ENCODE assay signal across 15 cellular contexts in genomic region chr10:88196298-88196697, GRCh38.
DNase-seq lines count a peak whose midpoint lies in the region; ATAC-seq, FAIRE-seq and TF ChIP-seq lines count a peak whose summit lies in the region.
"Had no signal": no experiment of that assay in that cellular context is flagged by ENCODE, and none has a peak within 500 bp of the region (broad histone marks: within the 10 kb centered on the region; RNA-seq: fewer than 3 reads in every experiment).

No MANE protein-coding gene starts in this region.

- no peak for ATAC-seq in HepG2
- no peak for ATAC-seq in GM19023 (IDR thresholded peaks at IDR 0.05; ENCODE audit: unreplicated experiment)

- H3K79me2 ChIP-seq in HepG2 (ENCODE audit: insufficient read depth, low read length): no peaks in the 10 kb centered on the region

- in situ Hi-C loops in HepG2 (cut with HindIII; ENCODE audit: extremely low pct_ligation_motif_present, low pct_unique_long_range_greater_than_20kb): no loop called here

- no peak for FAIRE-seq in HepG2 (lab: Jason Lieb, UNC)
- FAIRE-seq: H1 had no signal

- H3K4me1 ChIP-seq in liver (ENCODE audit: control insufficient read depth in 4 of 4, insufficient read depth in 4 of 4, low read length in 3 of 4) (peaks cover 0 to 3% (median 3%) of the 10 kb centered on the region in 4 donors), HepG2 (ENCODE audit: insufficient read depth, low read length) (peaks cover 11% of the 10 kb centered on the region), thyroid gland (no peaks in the 10 kb centered on the region)
- H3K4me1 ChIP-seq: SJSA1 had no signal

- H3K9ac ChIP-seq in liver (ENCODE audit: low read depth in 1 of 2, low read length in 2 of 2) (no peak overlapping the region), HepG2 (ENCODE audit: insufficient read depth, low read depth, low read length) (no peak overlapping the region)

- TF ChIP-seq RAD21 in liver (IDR thresholded peaks at IDR 0.05) (no peak), HepG2 (CRISPR knock-in tag; IDR thresholded peaks at IDR 0.05) (no peak)

- H3K27ac ChIP-seq in liver (ENCODE audit: low read depth in 1 of 2, low read length in 2 of 2) (no peak overlapping the region), HepG2 (ENCODE audit: extremely low read length, insufficient read depth, low read length) (no peak overlapping the region), thyroid gland (no peak overlapping the region)
- H3K27ac ChIP-seq: SJSA1 had no signal

- no peak overlapping the region for H3K4me3 ChIP-seq in liver (ENCODE audit: low read depth in 1 of 3, low read length in 3 of 3)
- no peak overlapping the region for H3K4me3 ChIP-seq in HepG2 (replicated peaks in 1 of 3; ENCODE audit: insufficient read depth in 1 of 3, low read depth in 2 of 3, low read length in 3 of 3)
- H3K4me3 ChIP-seq in thyroid gland (replicated peaks in 1 of 3): no peak overlapping the region
- H3K4me3 ChIP-seq: SJSA1 had no signal

- H3K9me3 ChIP-seq in liver (ENCODE audit: control insufficient read depth in 4 of 4, low read length in 3 of 4) (no peaks in the 10 kb centered on the region), HepG2 (ENCODE audit: low read length) (no peaks in the 10 kb centered on the region), thyroid gland (no peaks in the 10 kb centered on the region)

- intact Hi-C loops in HepG2 (cut with micrococcal nuclease; ENCODE audit: unreplicated experiment) (no loop called here), thyroid gland (cut with DNase I) (no loop called here)

- H3K36me3 ChIP-seq in liver (ENCODE audit: control insufficient read depth in 4 of 4, insufficient read depth in 3 of 4, low read depth in 1 of 4, low read length in 3 of 4) (no peaks in the 10 kb centered on the region), HepG2 (replicated peaks in 1 of 2; ENCODE audit: control insufficient read depth in 1 of 2, insufficient read depth in 2 of 2, low read length in 2 of 2) (no peaks in the 10 kb centered on the region), thyroid gland (no peaks in the 10 kb centered on the region)
- H3K36me3 ChIP-seq: SJSA1 had no signal

- WGBS in liver: 40% methylated on average over 1 of the region's 1 CpG
- 0% methylated on average over 1 of the region's 1 CpG for WGBS in HepG2 (ENCODE audit: low lambda C conversion rate)
- WGBS in thyroid gland, 2 donors: 68 to 69% methylated on average over 1 of the region's 1 CpG

- H4K20me1 ChIP-seq in HepG2 (ENCODE audit: insufficient read depth, low read length): no peaks in the 10 kb centered on the region

- POLR2A ChIA-PET in HepG2 (lab: Yijun Ruan, JAX): no interaction called here

- H2AFZ ChIP-seq in HepG2 (ENCODE audit: low read length): no peak overlapping the region

- CTCF ChIA-PET in HepG2 (lab: Yijun Ruan, JAX; ENCODE audit: low intra/inter-chr PET ratio, low total read pairs): no interaction called here

- DNase-seq in HepG2 (ENCODE audit: low spot score) (no peak), erythroblast (lab: John Stamatoyannopoulos, UW) (peak; percentile 2 to 3), myocyte (ENCODE audit: low read depth) (peak; percentile 67), NCI-H774 (lab: John Stamatoyannopoulos, UW) (no peak), thyroid gland (no peak)
- DNase-seq: ACHN; CD4-positive, CD25-positive, alpha-beta regulatory T cell; KBM-7; NCI-H2029; NCI-H2171 treated with DMSO at 0.1 percent for 48 hours; RPMI8226 had no signal

- BruUV-seq in HepG2 (replicated peaks; lab: Mats Ljungman, UMichigan): no TSS peak

- H3K4me2 ChIP-seq in HepG2 (ENCODE audit: low read depth, low read length): no peak overlapping the region

- TF ChIP-seq EP300 in HepG2 (IDR thresholded peaks at IDR 0.05; ENCODE audit: low read depth in 2 of 2, low read length in 2 of 2): no peak
- no peak for TF ChIP-seq EP300 in HepG2 (CRISPR knock-in tag; IDR thresholded peaks at IDR 0.05; ENCODE audit: borderline replicate concordance)

- TF ChIP-seq POLR2A in HepG2 (IDR thresholded peaks at IDR 0.05; ENCODE audit: insufficient read depth in 1 of 2, low read depth in 2 of 2, low read length in 2 of 2): no peak
- TF ChIP-seq POLR2A in erythroblast (IDR thresholded peaks at IDR 0.05; ENCODE audit: low read length): no peak
- TF ChIP-seq POLR2A in thyroid gland (IDR thresholded peaks at IDR 0.05): no peak

- no peak for TF ChIP-seq CTCF in liver (IDR thresholded peaks at IDR 0.05; ENCODE audit: low read depth, low read length, missing input control)
- TF ChIP-seq CTCF in HepG2 (CRISPR knock-in tag; IDR thresholded peaks at IDR 0.05): no peak
- TF ChIP-seq CTCF in thyroid gland (IDR thresholded peaks at IDR 0.05): no peak

- no peaks in the 10 kb centered on the region for H3K27me3 ChIP-seq in liver (ENCODE audit: control insufficient read depth in 4 of 4, insufficient read depth in 4 of 4, low read length in 3 of 4)
- H3K27me3 ChIP-seq in HepG2 (ENCODE audit: control insufficient read depth in 1 of 2, insufficient read depth in 2 of 2, low read length in 2 of 2): no peaks in the 10 kb centered on the region
- no peaks in the 10 kb centered on the region for H3K27me3 ChIP-seq in thyroid gland
- H3K27me3 ChIP-seq: SJSA1 had no signal

TF ChIP-seq in liver, 16 proteins besides CTCF, POLR2A, EP300 and RAD21:
- TF ChIP-seq HNF4G (IDR thresholded peaks at IDR 0.05) (no peak), ATF3 (IDR thresholded peaks at IDR 0.05) (peak; percentile 44), TAF1 (conservative IDR thresholded peaks at IDR 0.05) (no peak), JUND (IDR thresholded peaks at IDR 0.05) (peak; percentile 18 to 72)

TF ChIP-seq in HepG2, 621 proteins besides CTCF, POLR2A, EP300 and RAD21 (continues in another document):
- TF ChIP-seq ZNF567 (CRISPR knock-in tag; IDR thresholded peaks at IDR 0.05; ENCODE audit: borderline replicate concordance) (no peak), ZFP36L1 (CRISPR knock-in tag; IDR thresholded peaks at IDR 0.05) (no peak), RNF219 (CRISPR knock-in tag; IDR thresholded peaks at IDR 0.05) (no peak), DNMT3B (CRISPR knock-in tag; conservative IDR thresholded peaks at IDR 0.05) (no peak), CBX1 (IDR thresholded peaks at IDR 0.05; ENCODE audit: low read depth) (no peak), PAXIP1 (CRISPR knock-in tag; conservative IDR thresholded peaks at IDR 0.05) (no peak), SRF (IDR thresholded peaks at IDR 0.05; ENCODE audit: low read depth, low read length) (no peak), PAF1 (CRISPR knock-in tag; IDR thresholded peaks at IDR 0.05) (no peak), CREB1 (IDR thresholded peaks at IDR 0.05) (no peak), CREB1 (CRISPR knock-in tag; IDR thresholded peaks at IDR 0.05) (no peak), KLF13 (CRISPR knock-in tag; IDR thresholded peaks at IDR 0.05) (no peak)

Comparison
In these comparisons a context has a peak if more than half of its experiments do, and no peak if none do; other contexts are left out.
1. DNase-seq: peak in erythroblast (2 of 2) and myocyte (single experiment); none in HepG2 (single experiment), NCI-H774 (single experiment) and thyroid gland (0 of 2).